11 cellular contexts compared by ENCODE assay signal in genomic region chr5:134509308-134510040, GRCh38. TPM values are rescaled to one million over a fixed set of nuclear protein-coding genes. Genes with fewer than 3 reads are reported as not detected.
DNase-seq lines count a peak whose midpoint lies in the region; ATAC-seq, FAIRE-seq and TF ChIP-seq lines count a peak whose summit lies in the region.
"Had no signal": no experiment of that assay in that cellular context is flagged by ENCODE, and none has a peak within 500 bp of the region (broad histone marks: within the 10 kb centered on the region; RNA-seq: fewer than 3 reads in every experiment).

No MANE protein-coding gene starts in this region.

- H3K27me3 Mint-ChIP-seq in activated CD4-positive, alpha-beta T cell treated with anti-CD3 and anti-CD28 coated beads, Interleukin-2, amount 10 ng/mL, durations not matched to agents 24 days and 14 days = no peaks in the 10 kb centered on the region

- H3K4me3 ChIP-seq in fibroblast of lung (replicated peaks in 1 of 4; ENCODE audit: control extremely low read depth in 1 of 4, insufficient read depth in 1 of 4, low read depth in 3 of 4, low read length in 4 of 4) = no peak overlapping the region
- H3K4me3 ChIP-seq in small intestine (ENCODE audit: low read depth in 1 of 2, low read length in 2 of 2) = no peak overlapping the region
- H3K4me3 ChIP-seq: lower lobe of right lung had no signal

- H3K9me3 Mint-ChIP-seq in activated CD4-positive, alpha-beta T cell treated with anti-CD3 and anti-CD28 coated beads, Interleukin-2, amount 10 ng/mL, durations not matched to agents 24 days and 14 days = no peaks in the 10 kb centered on the region

- TF ChIP-seq CTCF in RWPE1 (conservative IDR thresholded peaks at IDR 0.05; ENCODE audit: low read depth) = no peak
- TF ChIP-seq CTCF in fibroblast of lung (conservative IDR thresholded peaks at IDR 0.05 in 1 of 2, IDR thresholded peaks at IDR 0.05 in 1 of 2; ENCODE audit: low read depth in 1 of 2, low read length in 2 of 2) = no peak

- no peaks in the 10 kb centered on the region for H4K20me1 ChIP-seq in fibroblast of lung (ENCODE audit: control insufficient read depth, extremely low read depth, insufficient read depth, low read length)

- DNase-seq in activated CD4-positive, alpha-beta T cell treated with anti-CD3 and anti-CD28 coated beads, Interleukin-2, amount 10 ng/mL, durations not matched to agents 24 days and 14 days = no peak
- no peak for DNase-seq in activated CD4-positive, alpha-beta T cell treated with anti-CD3 and anti-CD28 coated beads for 1 hour
- DNase-seq in RWPE1 (ENCODE audit: low spot score) (no peak), fibroblast of lung (ENCODE audit: low read depth in 2 of 2) (peak; percentile 24 to 75), small intestine (peak; percentile 56), GM03348 (ENCODE audit: low spot score) (no peak)
- DNase-seq: lower lobe of right lung, NCI-H1105, SHP77 had no signal

- no peaks in the 10 kb centered on the region for H3K36me3 ChIP-seq in fibroblast of lung (ENCODE audit: control insufficient read depth, insufficient read depth, low read length)
- H3K36me3 ChIP-seq in small intestine (ENCODE audit: control insufficient read depth in 2 of 2, insufficient read depth in 2 of 2, low read length in 2 of 2) = no peaks in the 10 kb centered on the region
- H3K36me3 ChIP-seq: lower lobe of right lung had no signal

- no peaks in the 10 kb centered on the region for H3K79me2 ChIP-seq in fibroblast of lung (ENCODE audit: control insufficient read depth, insufficient read depth, low read length)

- no peak for FAIRE-seq in small intestine (lab: Jason Lieb, UNC)

- H3K27ac ChIP-seq in RWPE1 = peak overlapping the region; percentile 64
- no peak overlapping the region for H3K27ac ChIP-seq in fibroblast of lung (ENCODE audit: insufficient read depth, low read length)
- H3K27ac ChIP-seq in small intestine (ENCODE audit: low read depth in 1 of 2, low read length in 1 of 2) = peak overlapping the region; percentile 18 to 38
- H3K27ac ChIP-seq: lower lobe of right lung had no signal

- peak overlapping the region; percentile 72 for H3K27ac Mint-ChIP-seq in activated CD4-positive, alpha-beta T cell treated with anti-CD3 and anti-CD28 coated beads, Interleukin-2, amount 10 ng/mL, durations not matched to agents 24 days and 14 days

- ATAC-seq in GM21717 (IDR thresholded peaks at IDR 0.05; ENCODE audit: unreplicated experiment) (no peak), HG03432 (IDR thresholded peaks at IDR 0.05; ENCODE audit: unreplicated experiment) (no peak)
- ATAC-seq: lower lobe of right lung had no signal

- intact Hi-C loops in activated CD4-positive, alpha-beta T cell treated with anti-CD3 and anti-CD28 coated beads, Interleukin-2, amount 10 ng/mL, durations not matched to agents 24 days and 14 days (cut with micrococcal nuclease) = no loop called here

- no peaks in the 10 kb centered on the region for H3K9me3 ChIP-seq in fibroblast of lung (ENCODE audit: control insufficient read depth, insufficient read depth, low read depth, low read length)
- no peaks in the 10 kb centered on the region for H3K9me3 ChIP-seq in small intestine (ENCODE audit: control insufficient read depth, low read depth)
- H3K9me3 ChIP-seq: lower lobe of right lung had no signal

- no peak overlapping the region for H3K9ac ChIP-seq in fibroblast of lung (ENCODE audit: insufficient read depth, low read length)

- peaks cover 50% of the 10 kb centered on the region for H3K4me1 Mint-ChIP-seq in activated CD4-positive, alpha-beta T cell treated with anti-CD3 and anti-CD28 coated beads, Interleukin-2, amount 10 ng/mL, durations not matched to agents 24 days and 14 days

- H3K4me2 ChIP-seq in fibroblast of lung (ENCODE audit: extremely low read depth, insufficient read depth, low read length) = no peak overlapping the region

- no peaks in the 10 kb centered on the region for H3K27me3 ChIP-seq in fibroblast of lung (ENCODE audit: control insufficient read depth, insufficient read depth, low read length)
- H3K27me3 ChIP-seq in small intestine (ENCODE audit: control insufficient read depth in 2 of 2, insufficient read depth in 2 of 2, low read length in 2 of 2) = no peaks in the 10 kb centered on the region

- H2AFZ ChIP-seq in fibroblast of lung (ENCODE audit: low read length) = no peak overlapping the region

- WGBS in small intestine, 3 donors = 87 to 90% (median 88%) methylated on average over 13 of the region's 13 CpGs

- H3K4me3 Mint-ChIP-seq in activated CD4-positive, alpha-beta T cell treated with anti-CD3 and anti-CD28 coated beads, Interleukin-2, amount 10 ng/mL, durations not matched to agents 24 days and 14 days = no peak overlapping the region

- CTCF ChIA-PET in RWPE1 (lab: Yijun Ruan, JAX) = interaction anchor here (1.4 kb wide), 1 partner anchor 98 kb away, joined by 5 read pairs; the partner anchor contains the start of gene CDKN2AIPNL

- POLR2A ChIA-PET in RWPE1 (lab: Yijun Ruan, JAX; ENCODE audit: low non-redundant PET) = no interaction called here

- H3K4me1 ChIP-seq in fibroblast of lung (ENCODE audit: control insufficient read depth, extremely low read depth, insufficient read depth, low read length) (peaks cover 16% of the 10 kb centered on the region), small intestine (ENCODE audit: control insufficient read depth in 2 of 2, insufficient read depth in 1 of 2, low read depth in 1 of 2, low read length in 1 of 2) (peaks cover 4 to 9% of the 10 kb centered on the region in 2 donors)

- no peaks in the 10 kb centered on the region for H3K36me3 Mint-ChIP-seq in activated CD4-positive, alpha-beta T cell treated with anti-CD3 and anti-CD28 coated beads, Interleukin-2, amount 10 ng/mL, durations not matched to agents 24 days and 14 days (ENCODE audit: low read depth)

RNA-seq across cellular contexts. Expression of gene JADE2, which starts 16.0 kb away (rescaled TPM):
- 72.5 and 81.3 TPM in 2 replicates for total RNA-seq in activated CD4-positive, alpha-beta T cell treated with anti-CD3 and anti-CD28 coated beads, Interleukin-2, amount 10 ng/mL, durations not matched to agents 24 days and 14 days
- 23.6 and 45.9 TPM in 2 replicates for total RNA-seq in fibroblast of lung
- polyA plus RNA-seq in fibroblast of lung (10.0 and 20.2 TPM in 2 replicates), small intestine (10 to 100 TPM in 1 of 3 donors, 1 to 10 TPM in 2; 8.1 to 24.2 (median 8.4) TPM)
- polyA plus RNA-seq in fibroblast of lung (2012) = 11.7 and 22.0 TPM in 2 replicates
- polyA minus RNA-seq in fibroblast of lung (ENCODE audit: low replicate concordance) = 24.2 and 55.5 TPM in 2 replicates

Comparison
In these comparisons a context has a peak if more than half of its experiments do, and no peak if none do; other contexts are left out.
1. DNase-seq: peak in fibroblast of lung (2 of 2) and small intestine (single experiment); none in activated CD4-positive, alpha-beta T cell treated with anti-CD3 and anti-CD28 coated beads, Interleukin-2, amount 10 ng/mL, durations not matched to agents 24 days and 14 days (single experiment), activated CD4-positive, alpha-beta T cell treated with anti-CD3 and anti-CD28 coated beads for 1 hour (single experiment), RWPE1 (single experiment) and GM03348 (single experiment).